In the genomic region with DNA sequence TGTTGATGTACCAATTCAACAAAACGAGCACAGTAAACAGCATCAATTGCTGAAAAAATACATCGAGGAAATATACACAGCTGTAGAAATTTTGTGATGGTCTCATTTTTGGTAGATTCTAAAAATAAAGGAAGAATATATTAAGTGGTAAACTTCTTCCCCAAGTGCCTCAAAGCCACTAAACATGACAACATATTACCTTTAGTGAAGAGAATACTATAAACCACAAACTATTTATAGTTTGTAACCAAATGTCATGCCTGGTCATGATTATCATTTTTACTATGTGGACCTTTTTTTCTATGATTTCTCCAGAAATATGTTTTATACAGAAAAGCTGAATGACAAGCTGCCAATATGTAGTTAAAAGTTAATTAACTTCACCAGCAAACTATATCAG, we compare ENCODE assay signal across 23 cellular contexts.
"Had no signal": no experiment of that assay in that cellular context is flagged by ENCODE, and none has a peak within 500 bp of the region (broad histone marks: within the 10 kb centered on the region; RNA-seq: fewer than 3 reads in every experiment).

No MANE protein-coding gene starts in this region.

- H3K27me3 Mint-ChIP-seq: naive thymus-derived CD4-positive, alpha-beta T cell; natural killer cell treated with Interleukin-12 subunit alpha and Interleukin-12 subunit beta and Interleukin-15 and Interleukin-18, amount 100 ng/mL, for 72 hours; stimulated activated naive CD8-positive, alpha-beta T cell treated with anti-CD3 and anti-CD28 coated beads, Interleukin-15, Interleukin-2, amounts not matched to agents 100 ng/mL and 50 ng/mL, for 24 hours; type B pancreatic cell had no signal

- H3K4me1 Mint-ChIP-seq: immature natural killer cell, mesothelial cell of epicardium had no signal

- H3K27ac Mint-ChIP-seq: mesothelial cell of epicardium, type B pancreatic cell had no signal

- H3K4me3 Mint-ChIP-seq: immature natural killer cell; mesothelial cell of epicardium; naive thymus-derived CD4-positive, alpha-beta T cell; stimulated activated effector memory CD8-positive, alpha-beta T cell treated with anti-CD3 and anti-CD28 coated beads, Interleukin-12 subunit alpha, Interleukin-12 subunit beta, amount 100 ng/mL, for 72 hours; stimulated activated naive CD8-positive, alpha-beta T cell treated with anti-CD3 and anti-CD28 coated beads, Interleukin-15, Interleukin-2, amounts not matched to agents 100 ng/mL and 50 ng/mL, for 24 hours; type B pancreatic cell had no signal

- DNase-seq: hippocampal formation; immature natural killer cell; kidney; left colon; left ventricle myocardium inferior; mesendoderm; mucosa of descending colon; naive thymus-derived CD4-positive, alpha-beta T cell; ovary; posterior cingulate gyrus; retina; right cardiac atrium; stimulated activated CD4-positive, alpha-beta T cell treated with anti-CD3 and anti-CD28 coated beads, Interleukin-12 subunit alpha, Interleukin-12 subunit beta, amount 100 ng/mL, for 4 hours; stimulated activated CD4-positive, alpha-beta T cell treated with anti-CD3 and anti-CD28 coated beads, Interleukin-15, amount 100 ng/mL, for 24 hours; stimulated activated CD4-positive, alpha-beta T cell treated with anti-CD3 and anti-CD28 coated beads, Interleukin-4, amount 100 ng/mL, for 24 hours; stimulated activated naive CD4-positive, alpha-beta T cell; uterus had no signal

- ATAC-seq: left colon; mucosa of descending colon; naive thymus-derived CD4-positive, alpha-beta T cell; natural killer cell treated with Interleukin-12 subunit alpha and Interleukin-12 subunit beta and Interleukin-15 and Interleukin-18, amount 100 ng/mL, for 72 hours; right cardiac atrium; sciatic nerve had no signal

- H3K9me3 Mint-ChIP-seq: immature natural killer cell; naive thymus-derived CD4-positive, alpha-beta T cell; natural killer cell treated with Interleukin-12 subunit alpha and Interleukin-12 subunit beta and Interleukin-15 and Interleukin-18, amount 100 ng/mL, for 72 hours; stimulated activated effector memory CD8-positive, alpha-beta T cell treated with anti-CD3 and anti-CD28 coated beads, Interleukin-12 subunit alpha, Interleukin-12 subunit beta, amount 100 ng/mL, for 72 hours; stimulated activated naive CD8-positive, alpha-beta T cell treated with anti-CD3 and anti-CD28 coated beads, Interleukin-15, Interleukin-2, amounts not matched to agents 100 ng/mL and 50 ng/mL, for 24 hours; type B pancreatic cell had no signal
